In genomic region chr10:26787362-26787761, GRCh38 we compare ENCODE assay signal across 15 cellular contexts.
DNase-seq lines count a peak whose midpoint lies in the region; ATAC-seq, FAIRE-seq and TF ChIP-seq lines count a peak whose summit lies in the region.
"Had no signal": no experiment of that assay in that cellular context is flagged by ENCODE, and none has a peak within 500 bp of the region (broad histone marks: within the 10 kb centered on the region; RNA-seq: fewer than 3 reads in every experiment).

No MANE protein-coding gene starts in this region.

- H3F3A ChIP-seq in SU-DHL-6 (ENCODE audit: insufficient read depth) = peaks cover 8% of the 10 kb centered on the region; the same call in 1 of the 2 replicates

- H3K27me3 Mint-ChIP-seq in natural killer cell (ENCODE audit: low read depth in 2 of 2) (no peaks in the 10 kb centered on the region), glutamatergic neuron (ENCODE audit: unreplicated experiment) (peaks cover 2% of the 10 kb centered on the region), MCF 10A (ENCODE audit: insufficient read depth, unreplicated experiment) (no peaks in the 10 kb centered on the region)
- no peaks in the 10 kb centered on the region for H3K27me3 Mint-ChIP-seq in natural killer cell treated with Interleukin-12 subunit alpha and Interleukin-12 subunit beta and Interleukin-15 and Interleukin-18, amount 100 ng/mL, for 72 hours
- no peaks in the 10 kb centered on the region for H3K27me3 Mint-ChIP-seq in activated naive CD4-positive, alpha-beta T cell treated with anti-CD3 and anti-CD28 coated beads, Interleukin-2, amount 10 ng/mL, durations not matched to agents 7 days and 5 days
- H3K27me3 Mint-ChIP-seq: CD8-positive, alpha-beta memory T cell had no signal

- no peak for TF ChIP-seq CTCF in natural killer cell (IDR thresholded peaks at IDR 0.05)
- no peak for TF ChIP-seq CTCF in SU-DHL-6 (IDR thresholded peaks at IDR 0.05; ENCODE audit: insufficient read depth, low read length, poor library complexity, severe bottlenecking)
- no peak for TF ChIP-seq CTCF in glutamatergic neuron (IDR thresholded peaks at IDR 0.05; ENCODE audit: partially characterized antibody, unreplicated experiment)
- TF ChIP-seq CTCF in MCF 10A (IDR thresholded peaks at IDR 0.05; ENCODE audit: unreplicated experiment) = no peak

- peak overlapping the region; percentile 13 to 48 for H3K27ac Mint-ChIP-seq in natural killer cell
- H3K27ac Mint-ChIP-seq in natural killer cell treated with Interleukin-12 subunit alpha and Interleukin-12 subunit beta and Interleukin-15 and Interleukin-18, amount 100 ng/mL, for 72 hours = peak overlapping the region in 1 of 2 donors; percentile 11
- H3K27ac Mint-ChIP-seq in glutamatergic neuron (ENCODE audit: unreplicated experiment) = peak overlapping the region; percentile 93
- H3K27ac Mint-ChIP-seq in activated naive CD4-positive, alpha-beta T cell treated with anti-CD3 and anti-CD28 coated beads, Interleukin-2, amount 10 ng/mL, durations not matched to agents 7 days and 5 days = no peak overlapping the region
- H3K27ac Mint-ChIP-seq in MCF 10A (ENCODE audit: low read depth, unreplicated experiment) = no peak overlapping the region

- H2AFZ ChIP-seq in SU-DHL-6 (ENCODE audit: low read depth, low read length, severe bottlenecking) = no peak overlapping the region

- H3K79me2 ChIP-seq in SU-DHL-6 (ENCODE audit: insufficient read depth, low read length) = peaks cover 100% of the 10 kb centered on the region

- H3K36me3 Mint-ChIP-seq in natural killer cell = no peaks in the 10 kb centered on the region
- peaks cover 12% of the 10 kb centered on the region for H3K36me3 Mint-ChIP-seq in natural killer cell treated with Interleukin-12 subunit alpha and Interleukin-12 subunit beta and Interleukin-15 and Interleukin-18, amount 100 ng/mL, for 72 hours
- H3K36me3 Mint-ChIP-seq in glutamatergic neuron (ENCODE audit: unreplicated experiment) = no peaks in the 10 kb centered on the region
- peaks cover 42% of the 10 kb centered on the region for H3K36me3 Mint-ChIP-seq in activated naive CD4-positive, alpha-beta T cell treated with anti-CD3 and anti-CD28 coated beads, Interleukin-2, amount 10 ng/mL, durations not matched to agents 7 days and 5 days
- peaks cover 8% of the 10 kb centered on the region for H3K36me3 Mint-ChIP-seq in MCF 10A (ENCODE audit: insufficient read depth, unreplicated experiment)

- DNase-seq in natural killer cell = no peak
- DNase-seq in natural killer cell treated with Interleukin-12 subunit alpha and Interleukin-12 subunit beta and Interleukin-15 and Interleukin-18, amount 100 ng/mL, for 72 hours (ENCODE audit: low spot score) = no peak
- no peak for DNase-seq in glutamatergic neuron
- no peak for DNase-seq in activated naive CD4-positive, alpha-beta T cell treated with anti-CD3 and anti-CD28 coated beads, Interleukin-2, amount 10 ng/mL, durations not matched to agents 7 days and 5 days
- DNase-seq in MCF 10A (ENCODE audit: unreplicated experiment) = no peak
- DNase-seq in HTR-8/SVneo (ENCODE audit: insufficient read length, low spot score) = no peak
- DNase-seq: CD8-positive, alpha-beta memory T cell; EL; H9; NCI-H2227 treated with DMSO at 0.1 percent for 48 hours; NCI-H526; NK-92 treated with Interleukin-12 subunit alpha and Interleukin-12 subunit beta, amount 100 ng/mL, for 24 hours; PC-3 had no signal

- H3K9me3 ChIP-seq in SU-DHL-6 (ENCODE audit: insufficient read depth, low read length) = no peaks in the 10 kb centered on the region

- H3K4me3 Mint-ChIP-seq in natural killer cell = no peak overlapping the region
- no peak overlapping the region for H3K4me3 Mint-ChIP-seq in natural killer cell treated with Interleukin-12 subunit alpha and Interleukin-12 subunit beta and Interleukin-15 and Interleukin-18, amount 100 ng/mL, for 72 hours
- peak overlapping the region; percentile 11 for H3K4me3 Mint-ChIP-seq in glutamatergic neuron (ENCODE audit: unreplicated experiment)
- H3K4me3 Mint-ChIP-seq in activated naive CD4-positive, alpha-beta T cell treated with anti-CD3 and anti-CD28 coated beads, Interleukin-2, amount 10 ng/mL, durations not matched to agents 7 days and 5 days = no peak overlapping the region
- no peak overlapping the region for H3K4me3 Mint-ChIP-seq in MCF 10A (ENCODE audit: unreplicated experiment)
- H3K4me3 Mint-ChIP-seq: CD8-positive, alpha-beta memory T cell; H9 had no signal

- peaks cover 5% of the 10 kb centered on the region for H3K36me3 ChIP-seq in SU-DHL-6 (ENCODE audit: low read length)

- FAIRE-seq in HTR-8/SVneo (lab: Jason Lieb, UNC) = no peak

- H3K9ac ChIP-seq in SU-DHL-6 (ENCODE audit: low read length) = no peak overlapping the region
- H3K9ac ChIP-seq: BLaER1 had no signal

- no peak for ATAC-seq in natural killer cell
- ATAC-seq in natural killer cell treated with Interleukin-12 subunit alpha and Interleukin-12 subunit beta and Interleukin-15 and Interleukin-18, amount 100 ng/mL, for 72 hours = no peak
- ATAC-seq: PC-3 had no signal

- POLR2A ChIA-PET in MCF 10A (lab: Yijun Ruan, JAX) = no interaction called here

- H3K27me3 ChIP-seq in SU-DHL-6 (ENCODE audit: low read length) = no peaks in the 10 kb centered on the region
- H3K27me3 ChIP-seq: BLaER1 had no signal

- CTCF ChIA-PET in activated naive CD4-positive, alpha-beta T cell treated with anti-CD3 and anti-CD28 coated beads, Interleukin-2, amount 10 ng/mL, durations not matched to agents 7 days and 5 days (lab: Charles Lee) = no interaction called here
- CTCF ChIA-PET in MCF 10A (lab: Yijun Ruan, JAX) = interaction anchor here (0.6 kb wide), 1 partner anchor 92 kb away, joined by 3 read pairs; no protein-coding TSS in a partner anchor

- no peaks in the 10 kb centered on the region for H4K20me1 ChIP-seq in SU-DHL-6 (ENCODE audit: low read depth, low read length)

- BruUV-seq in MCF 10A (replicated peaks; lab: Mats Ljungman, UMichigan) = no TSS peak

- 0 out of 2 replicates have a peak overlapping the region, but pooled peaks have one; percentile 31 for H3K27ac ChIP-seq in SU-DHL-6 (ENCODE audit: low read depth, low read length)
- H3K27ac ChIP-seq: BLaER1 had no signal

- no peak overlapping the region for H3K4me2 ChIP-seq in SU-DHL-6 (ENCODE audit: low read depth, low read length, poor library complexity, severe bottlenecking)
- H3K4me2 ChIP-seq: BLaER1 had no signal

- H3K4me1 Mint-ChIP-seq in natural killer cell = peaks cover 75 to 82% of the 10 kb centered on the region in 2 donors
- peaks cover 61 to 65% of the 10 kb centered on the region in 2 donors for H3K4me1 Mint-ChIP-seq in natural killer cell treated with Interleukin-12 subunit alpha and Interleukin-12 subunit beta and Interleukin-15 and Interleukin-18, amount 100 ng/mL, for 72 hours (ENCODE audit: low read depth in 2 of 2)
- H3K4me1 Mint-ChIP-seq in glutamatergic neuron (ENCODE audit: low read depth, unreplicated experiment) = peaks cover 22% of the 10 kb centered on the region
- peaks cover 12% of the 10 kb centered on the region for H3K4me1 Mint-ChIP-seq in activated naive CD4-positive, alpha-beta T cell treated with anti-CD3 and anti-CD28 coated beads, Interleukin-2, amount 10 ng/mL, durations not matched to agents 7 days and 5 days
- peaks cover 19% of the 10 kb centered on the region for H3K4me1 Mint-ChIP-seq in MCF 10A (ENCODE audit: insufficient read depth, unreplicated experiment)

- H3K9me3 Mint-ChIP-seq in natural killer cell (no peaks in the 10 kb centered on the region), glutamatergic neuron (ENCODE audit: unreplicated experiment) (peaks cover 4% of the 10 kb centered on the region), MCF 10A (ENCODE audit: unreplicated experiment) (no peaks in the 10 kb centered on the region)
- H3K9me3 Mint-ChIP-seq in natural killer cell treated with Interleukin-12 subunit alpha and Interleukin-12 subunit beta and Interleukin-15 and Interleukin-18, amount 100 ng/mL, for 72 hours = no peaks in the 10 kb centered on the region
- peaks cover 4% of the 10 kb centered on the region for H3K9me3 Mint-ChIP-seq in activated naive CD4-positive, alpha-beta T cell treated with anti-CD3 and anti-CD28 coated beads, Interleukin-2, amount 10 ng/mL, durations not matched to agents 7 days and 5 days
- H3K9me3 Mint-ChIP-seq: CD8-positive, alpha-beta memory T cell had no signal

- intact Hi-C loops in natural killer cell (cut with micrococcal nuclease) = no loop called here
- intact Hi-C loops in MCF 10A (cut with micrococcal nuclease) = no loop called here

- H3K9me2 ChIP-seq in SU-DHL-6 (replicated peaks; ENCODE audit: insufficient read depth, low read length) = no peaks in the 10 kb centered on the region

- H3K4me3 ChIP-seq in SU-DHL-6 (ENCODE audit: insufficient read depth, low read length, poor library complexity, severe bottlenecking) = no peak overlapping the region
- H3K4me3 ChIP-seq: BLaER1 had no signal

Comparison
In these comparisons a context has a peak if more than half of its experiments do, and no peak if none do; other contexts are left out.
1. H3K27ac Mint-ChIP-seq: peak in natural killer cell (2 of 2) and glutamatergic neuron (single experiment); none in activated naive CD4-positive, alpha-beta T cell treated with anti-CD3 and anti-CD28 coated beads, Interleukin-2, amount 10 ng/mL, durations not matched to agents 7 days and 5 days (single experiment) and MCF 10A (single experiment).